8 cellular contexts compared by ENCODE assay signal in genomic region chr9:133160742-133161541, GRCh38. TPM values are rescaled to one million over a fixed set of nuclear protein-coding genes. Genes with fewer than 3 reads are reported as not detected.
DNase-seq lines count a peak whose midpoint lies in the region; ATAC-seq, FAIRE-seq and TF ChIP-seq lines count a peak whose summit lies in the region.

No MANE protein-coding gene starts in this region.

- H3K4me1 ChIP-seq in DOHH2 (ENCODE audit: control insufficient read depth, low read length) = peaks cover 16% of the 10 kb centered on the region

- H3K79me2 ChIP-seq in DOHH2 (ENCODE audit: control insufficient read depth, low read length) = no peaks in the 10 kb centered on the region

- no peak overlapping the region for H3K4me3 ChIP-seq in DOHH2 (ENCODE audit: low read length)
- no peak overlapping the region for H3K4me3 ChIP-seq in HL-60 (replicated peaks; ENCODE audit: insufficient read depth, low read length)
- no peak overlapping the region for H3K4me3 ChIP-seq in astrocyte of the cerebellum (ENCODE audit: low read depth, low read length)

- no peak for ATAC-seq in HG03045 (IDR thresholded peaks at IDR 0.05; ENCODE audit: unreplicated experiment)

- no peak overlapping the region for H3K4me3 Mint-ChIP-seq in immature natural killer cell

- peak; percentile 65 to 84 for DNase-seq in HL-60 (ENCODE audit: low read depth in 1 of 2, low spot score in 1 of 2)
- DNase-seq in RCC 7860 (ENCODE audit: low spot score) = peak; percentile 41
- no peak for DNase-seq in astrocyte of the cerebellum (ENCODE audit: low read depth)
- peak; percentile 32 to 38 (median 37) for DNase-seq in immature natural killer cell
- peak; percentile 45 for DNase-seq in stimulated activated CD4-positive, alpha-beta T cell treated with anti-CD3 and anti-CD28 coated beads, Interleukin-1b, Interleukin-23, amount 100 ng/mL, for 48 hours
- DNase-seq in stimulated activated CD8-positive, alpha-beta memory T cell treated with anti-CD3 and anti-CD28 coated beads, Interleukin-4, amount 100 ng/mL, for 48 hours = no peak

- no peak for FAIRE-seq in RCC 7860 (lab: Jason Lieb, UNC)

- H3F3A ChIP-seq in DOHH2 (ENCODE audit: control insufficient read depth, insufficient read depth) = no peaks in the 10 kb centered on the region

- no peak overlapping the region for H3K27ac Mint-ChIP-seq in immature natural killer cell

- H3K9me3 Mint-ChIP-seq in immature natural killer cell = no peaks in the 10 kb centered on the region

- 0 out of 2 replicates have a peak, but pooled peaks cover 3% of the 10 kb centered on the region for H3K36me3 ChIP-seq in DOHH2 (ENCODE audit: control insufficient read depth, low read length)

- no peaks in the 10 kb centered on the region for H3K9me2 ChIP-seq in DOHH2 (replicated peaks; ENCODE audit: control insufficient read depth, low read length)

- peaks cover 0 to 3% of the 10 kb centered on the region in 2 donors for H3K4me1 Mint-ChIP-seq in immature natural killer cell

- H4K20me1 ChIP-seq in DOHH2 (ENCODE audit: control insufficient read depth, insufficient read depth, low read depth, low read length) = no peaks in the 10 kb centered on the region

- H3K36me3 Mint-ChIP-seq in immature natural killer cell = no peaks in the 10 kb centered on the region

- TF ChIP-seq CTCF in DOHH2 (IDR thresholded peaks at IDR 0.05; ENCODE audit: low read depth, low read length, poor library complexity, severe bottlenecking) (peak; percentile 72), HL-60 (IDR thresholded peaks at IDR 0.05; ENCODE audit: insufficient read depth, low read length) (peak; percentile 95), astrocyte of the cerebellum (IDR thresholded peaks at IDR 0.05; ENCODE audit: low read depth, low read length, missing control alignments) (peak; percentile 75)

- in situ Hi-C loops in astrocyte of the cerebellum (cut with HindIII; ENCODE audit: low sequenced_read_pairs) = no loop called here

- peaks cover 4 to 6% (median 4%) of the 10 kb centered on the region in 3 donors for H3K27me3 Mint-ChIP-seq in immature natural killer cell (ENCODE audit: low read depth in 3 of 3)

- no peaks in the 10 kb centered on the region for H3K9me3 ChIP-seq in DOHH2 (ENCODE audit: control insufficient read depth, insufficient read depth, low read length)

- H3K27ac ChIP-seq in DOHH2 (ENCODE audit: low read depth, low read length) (no peak overlapping the region), HL-60 (replicated peaks) (no peak overlapping the region)

- no peak overlapping the region for H3K4me2 ChIP-seq in DOHH2 (ENCODE audit: low read length)

- H3K27me3 ChIP-seq in DOHH2 (ENCODE audit: control insufficient read depth, low read length) = 0 out of 2 replicates have a peak, but pooled peaks cover 2% of the 10 kb centered on the region
- H3K27me3 ChIP-seq in HL-60 (ENCODE audit: insufficient read depth, poor library complexity, severe bottlenecking) = no peaks in the 10 kb centered on the region

RNA-seq across cellular contexts. Expression of gene GBGT1, which starts 2.8 kb away (rescaled TPM):
- not detected for polyA plus RNA-seq in immature natural killer cell

RNA-seq across cellular contexts. Expression of gene RALGDS, which starts 39.9 kb away (rescaled TPM):
- polyA plus RNA-seq in immature natural killer cell = 10 to 100 TPM; 31.2 to 68.8 (median 31.6) TPM

RNA-seq across cellular contexts. Expression of gene OBP2B, which starts 48.1 kb away (rescaled TPM):
- not detected for polyA plus RNA-seq in immature natural killer cell

Comparison
In these comparisons a context has a peak if more than half of its experiments do, and no peak if none do; other contexts are left out.
1. DNase-seq: peak in HL-60 (2 of 2), RCC 7860 (single experiment), immature natural killer cell (3 of 3) and stimulated activated CD4-positive, alpha-beta T cell treated with anti-CD3 and anti-CD28 coated beads, Interleukin-1b, Interleukin-23, amount 100 ng/mL, for 48 hours (single experiment); none in astrocyte of the cerebellum (single experiment) and stimulated activated CD8-positive, alpha-beta memory T cell treated with anti-CD3 and anti-CD28 coated beads, Interleukin-4, amount 100 ng/mL, for 48 hours (single experiment).
2. Peak in every context shown above with its lines, with median percentiles within 50 percentile points of each other: CTCF ChIP-seq.